Comparison of ENCODE assay signal across 12 cellular contexts in genomic region chrX:153673398-153674218, GRCh38. TPM values are rescaled to one million over a fixed set of nuclear protein-coding genes. Genes with fewer than 3 reads are reported as not detected.
DNase-seq lines count a peak whose midpoint lies in the region; ATAC-seq and TF ChIP-seq lines count a peak whose summit lies in the region.
"Had no signal": no experiment of that assay in that cellular context is flagged by ENCODE, and none has a peak within 500 bp of the region (broad histone marks: within the 10 kb centered on the region; RNA-seq: fewer than 3 reads in every experiment).

TSS of gene PNCK (minus strand) at chrX:153673813. CDS start at chrX:153673076, 737 bp downstream.

- H4K20me1 ChIP-seq in IMR-90 (ENCODE audit: insufficient read depth, low read length) = no peaks in the 10 kb centered on the region; the same call in 1 of the 2 replicates

- H3K18ac ChIP-seq in IMR-90 (ENCODE audit: low read depth, low read length) (no peak within 1 kb of the TSS), trophoblast cell (ENCODE audit: low read length) (no peak within 1 kb of the TSS)

- H3K9ac ChIP-seq in IMR-90 (ENCODE audit: low read depth, low read length) = no peak within 1 kb of the TSS
- H3K9ac ChIP-seq in trophoblast cell (ENCODE audit: low read length) = no peak within 1 kb of the TSS

- H3K79me1 ChIP-seq in IMR-90 (ENCODE audit: low read depth in 1 of 2, low read length in 2 of 2) = no peaks in the 10 kb centered on the region
- H3K79me1 ChIP-seq in trophoblast cell (ENCODE audit: low read length) = no peaks in the 10 kb centered on the region

- TF ChIP-seq RAD21 in IMR-90 (IDR thresholded peaks at IDR 0.05; ENCODE audit: low read length) = no peak

- H3K4me1 ChIP-seq in IMR-90 (ENCODE audit: control insufficient read depth, insufficient read depth, low read length) (no peaks in the 10 kb centered on the region), esophagus squamous epithelium (peaks cover 0 to 7% (median 0%) of the 10 kb centered on the region in 3 donors), trophoblast cell (ENCODE audit: control insufficient read depth in 1 of 2, insufficient read depth in 2 of 2, low read length in 2 of 2) (peaks cover 0 to 3% of the 10 kb centered on the region in 2 experiments)

- H3K27me3 ChIP-seq in IMR-90 (ENCODE audit: control insufficient read depth, insufficient read depth, low read length) (peaks cover 22% of the 10 kb centered on the region), esophagus squamous epithelium (peaks cover 0 to 33% (median 0%) of the 10 kb centered on the region in 4 donors), trophoblast cell (ENCODE audit: insufficient read depth, low read length) (peaks cover 3% of the 10 kb centered on the region)

- no peak within 1 kb of the TSS for H4K12ac ChIP-seq in trophoblast cell (ENCODE audit: low read depth, low read length)

- TF ChIP-seq POLR2A in IMR-90 (IDR thresholded peaks at IDR 0.05; ENCODE audit: low read depth, low read length) = no peak
- no peak for TF ChIP-seq POLR2A in esophagus squamous epithelium (IDR thresholded peaks at IDR 0.05)

- intact Hi-C loops in IMR-90 (cut with micrococcal nuclease) (no loop called here), esophagus squamous epithelium (cut with DNase I) (no loop called here)

- no peak within 1 kb of the TSS for H3K14ac ChIP-seq in IMR-90 (replicated peaks; ENCODE audit: low read depth, low read length)
- H3K14ac ChIP-seq in trophoblast cell (ENCODE audit: low read length) = no peak within 1 kb of the TSS

- no peak within 1 kb of the TSS for H4K8ac ChIP-seq in IMR-90 (ENCODE audit: low read depth in 2 of 2, low read length in 2 of 2)
- no peak within 1 kb of the TSS for H4K8ac ChIP-seq in trophoblast cell (ENCODE audit: low read depth, low read length)

- no peak for TF ChIP-seq CTCF in IMR-90 (conservative IDR thresholded peaks at IDR 0.05; ENCODE audit: low read depth, low read length)
- no peak for TF ChIP-seq CTCF in esophagus squamous epithelium (IDR thresholded peaks at IDR 0.05)
- TF ChIP-seq CTCF in foreskin fibroblast (IDR thresholded peaks at IDR 0.05; ENCODE audit: low read depth, low read length) = no peak

- peak within 1 kb of the TSS; percentile 62 for H2AFZ ChIP-seq in IMR-90 (replicated peaks; ENCODE audit: low read length, poor library complexity)
- no peak within 1 kb of the TSS for H2AFZ ChIP-seq in trophoblast cell (ENCODE audit: insufficient read depth, low read length, poor library complexity)

- POLR2A ChIA-PET in IMR-90 (lab: Charles Lee; ENCODE audit: unreplicated experiment) = no interaction called here

- no peak within 1 kb of the TSS for H3K4me2 ChIP-seq in IMR-90 (ENCODE audit: low read depth, low read length)
- peak within 1 kb of the TSS; percentile 27 for H3K4me2 ChIP-seq in trophoblast cell (ENCODE audit: low read length)

- no peaks in the 10 kb centered on the region for H3K9me1 ChIP-seq in IMR-90 (ENCODE audit: insufficient read depth, low read length)

- no TSS peak for BruUV-seq in IMR-90 (replicated peaks; lab: Mats Ljungman, UMichigan)

- H3K56ac ChIP-seq in IMR-90 (ENCODE audit: extremely low read depth, insufficient read depth, low read length) = no peak within 1 kb of the TSS

- CTCF ChIA-PET in IMR-90 (lab: Yijun Ruan, JAX) = no interaction called here

- H2BK5ac ChIP-seq in IMR-90 (ENCODE audit: low read depth, low read length, poor library complexity, severe bottlenecking) (no peak within 1 kb of the TSS), trophoblast cell (ENCODE audit: low read depth, low read length, poor library complexity) (no peak within 1 kb of the TSS)

- H2BK12ac ChIP-seq in trophoblast cell (ENCODE audit: low read length) = no peak within 1 kb of the TSS

- no peak within 1 kb of the TSS for H2BK20ac ChIP-seq in IMR-90 (ENCODE audit: low read depth, low read length)

- H3K23ac ChIP-seq in IMR-90 (ENCODE audit: low read depth, low read length) = no peak within 1 kb of the TSS
- H3K23ac ChIP-seq in trophoblast cell (ENCODE audit: low read length) = no peak within 1 kb of the TSS

- H4K91ac ChIP-seq in IMR-90 (ENCODE audit: insufficient read depth, low read depth, low read length) (no peak within 1 kb of the TSS), trophoblast cell (ENCODE audit: low read depth, low read length) (no peak within 1 kb of the TSS)

- H3K9me3 ChIP-seq in IMR-90 (ENCODE audit: control insufficient read depth, insufficient read depth, low read length) (peaks cover 4% of the 10 kb centered on the region; the same call in 1 of the 2 replicates), esophagus squamous epithelium (no peaks in the 10 kb centered on the region), trophoblast cell (ENCODE audit: insufficient read depth, low read depth, low read length) (no peaks in the 10 kb centered on the region)

- ATAC-seq in IMR-90 (ENCODE audit: low read depth) = no peak
- ATAC-seq: activated CD8-positive, alpha-beta T cell treated with anti-CD3 and anti-CD28 coated beads, Interleukin-2, amount 10 ng/mL, durations not matched to agents 7 days and 5 days; HCT116 had no signal

- in situ Hi-C loops in IMR-90 (cut with MboI; ENCODE audit: low sequenced_read_pairs) = loop anchor here (25.0 kb wide), 1 partner anchor 711 kb away; no protein-coding TSS in a partner anchor

- no peaks in the 10 kb centered on the region for H3K36me3 ChIP-seq in IMR-90 (ENCODE audit: control insufficient read depth, insufficient read depth, low read length)
- no peaks in the 10 kb centered on the region for H3K36me3 ChIP-seq in esophagus squamous epithelium
- no peaks in the 10 kb centered on the region for H3K36me3 ChIP-seq in trophoblast cell (ENCODE audit: control insufficient read depth in 1 of 2, insufficient read depth in 2 of 2, low read length in 2 of 2)

- no peak within 1 kb of the TSS for H3K4ac ChIP-seq in IMR-90 (ENCODE audit: low read depth, low read length)
- H3K4ac ChIP-seq in trophoblast cell (ENCODE audit: low read depth, low read length) = no peak within 1 kb of the TSS

- DNase-seq in ELF-1 (ENCODE audit: low read depth, low spot score) (peak; percentile 57), IMR-90 (no peak), esophagus squamous epithelium (lab: John Stamatoyannopoulos, UW) (no peak), trophoblast cell (peak in 1 of 2 donors; percentile 52), foreskin fibroblast (no peak), C1 segment of cervical spinal cord (lab: John Stamatoyannopoulos, UW) (no peak), COLO668 (lab: John Stamatoyannopoulos, UW; ENCODE audit: unreplicated experiment) (no peak)
- DNase-seq: activated CD8-positive, alpha-beta T cell treated with anti-CD3 and anti-CD28 coated beads, Interleukin-2, amount 10 ng/mL, durations not matched to agents 7 days and 5 days; KG1; NCI-H2081; stimulated activated CD4-positive, alpha-beta T cell treated with anti-CD3 and anti-CD28 coated beads, Interleukin-15, amount 100 ng/mL, for 24 hours had no signal

- 45% methylated on average over 30 of the region's 99 CpGs; no CpG with 5 or more reads in 1 of the 2 experiments for WGBS in IMR-90 (ENCODE audit: extremely low coverage in 2 of 2, insufficient read length in 1 of 2), 2 experiments
- 84 to 100% methylated on average over 2 to 7 of the region's 99 CpGs for WGBS in esophagus squamous epithelium, 2 donors
- no CpG with 5 or more reads among the region's 99 CpGs for WGBS in trophoblast cell (ENCODE audit: extremely low coverage, insufficient coverage, insufficient read length)

- H2BK120ac ChIP-seq in IMR-90 (ENCODE audit: low read depth, low read length) (no peak within 1 kb of the TSS), trophoblast cell (ENCODE audit: insufficient read depth, low read length, poor library complexity) (no peak within 1 kb of the TSS)

- peak within 1 kb of the TSS; percentile 26 for H2AK9ac ChIP-seq in IMR-90 (replicated peaks; ENCODE audit: low read depth, low read length, poor library complexity)

- dilution Hi-C loops in IMR-90 (cut with HindIII; ENCODE audit: low sequenced_read_pairs, unreplicated experiment) = no loop called here

- no peak within 1 kb of the TSS for H3K4me3 ChIP-seq in IMR-90 (ENCODE audit: insufficient read depth, low read depth, low read length)
- peak within 1 kb of the TSS in 3 of 4 donors; percentile 10 to 40 (median 13) for H3K4me3 ChIP-seq in esophagus squamous epithelium
- H3K4me3 ChIP-seq in trophoblast cell (ENCODE audit: low read depth, low read length) = no peak within 1 kb of the TSS
- no peak within 1 kb of the TSS for H3K4me3 ChIP-seq in foreskin fibroblast (ENCODE audit: low read depth in 1 of 2, low read length in 2 of 2)

- no peak within 1 kb of the TSS for H4K5ac ChIP-seq in IMR-90 (ENCODE audit: low read depth, low read length)

- no peaks in the 10 kb centered on the region for H3K79me2 ChIP-seq in trophoblast cell (ENCODE audit: control insufficient read depth, insufficient read depth, low read length, poor library complexity)

- no peak within 1 kb of the TSS for H2BK15ac ChIP-seq in IMR-90 (ENCODE audit: low read depth, low read length)

- no peak within 1 kb of the TSS for H2AK5ac ChIP-seq in IMR-90 (ENCODE audit: low read depth, low read length)
- H2AK5ac ChIP-seq in trophoblast cell (ENCODE audit: low read length) = no peak within 1 kb of the TSS

- no peak within 1 kb of the TSS for H3K27ac ChIP-seq in IMR-90 (ENCODE audit: insufficient read depth, low read length)
- H3K27ac ChIP-seq in esophagus squamous epithelium = peak within 1 kb of the TSS in 2 of 4 donors; percentile 29 to 34
- no peak within 1 kb of the TSS for H3K27ac ChIP-seq in trophoblast cell (ENCODE audit: low read depth, low read length)

TF ChIP-seq in IMR-90, 13 proteins besides CTCF, POLR2A, EP300 and RAD21 (continues in another document):
- no peak for TF ChIP-seq MXI1 (IDR thresholded peaks at IDR 0.05; ENCODE audit: borderline replicate concordance, low read depth, low read length)
- TF ChIP-seq MAZ (IDR thresholded peaks at IDR 0.05; ENCODE audit: borderline replicate concordance, low read depth, low read length) = no peak
- TF ChIP-seq CEBPB (IDR thresholded peaks at IDR 0.05; ENCODE audit: low read depth, low read length) = no peak
- no peak for TF ChIP-seq FOS (IDR thresholded peaks at IDR 0.05; ENCODE audit: low read depth, low read length)
- no peak for TF ChIP-seq SMC3 (IDR thresholded peaks at IDR 0.05; ENCODE audit: low read depth, low read length)
- TF ChIP-seq RFX5 (IDR thresholded peaks at IDR 0.05; ENCODE audit: low read depth, low read length) = no peak
- no peak for TF ChIP-seq BHLHE40 (IDR thresholded peaks at IDR 0.05; ENCODE audit: low read depth, low read length)
- no peak for TF ChIP-seq RCOR1 (IDR thresholded peaks at IDR 0.05; ENCODE audit: insufficient replicate concordance, low read length)

RNA-seq across cellular contexts. Expression of gene PNCK, which starts in this region (rescaled TPM):
- total RNA-seq in IMR-90 (2012; rRNA removed) (0.18 TPM in 1 of 2 replicates, not detected in the other), esophagus squamous epithelium (1 to 10 TPM in 2 of 4 donors, under 1 TPM in 1, not detected in 1; 0.82 to 5.7 (median 1.5) TPM)
- 0.13 and 0.22 TPM in 2 replicates for polyA plus RNA-seq in IMR-90 (2012; rRNA removed)
- polyA plus RNA-seq in IMR-90 (2012; cell fraction: cytosol; rRNA removed) = 0.22 TPM in 2 replicates
- 2.2 and 2.5 TPM in 2 replicates for polyA plus RNA-seq in IMR-90 (2012; cell fraction: nucleus; rRNA removed; ENCODE audit: low replicate concordance)
- polyA plus RNA-seq in trophoblast cell (2013) = 1.7 and 1.9 TPM in 2 replicates

Comparison
In these comparisons a context has a peak if more than half of its experiments do, and no peak if none do; other contexts are left out.
1. H3K4me3 ChIP-seq: peak in esophagus squamous epithelium (3 of 4); none in IMR-90 (single experiment), trophoblast cell (single experiment) and foreskin fibroblast (0 of 2).